8 cellular contexts compared by ENCODE assay signal in the genomic region with DNA sequence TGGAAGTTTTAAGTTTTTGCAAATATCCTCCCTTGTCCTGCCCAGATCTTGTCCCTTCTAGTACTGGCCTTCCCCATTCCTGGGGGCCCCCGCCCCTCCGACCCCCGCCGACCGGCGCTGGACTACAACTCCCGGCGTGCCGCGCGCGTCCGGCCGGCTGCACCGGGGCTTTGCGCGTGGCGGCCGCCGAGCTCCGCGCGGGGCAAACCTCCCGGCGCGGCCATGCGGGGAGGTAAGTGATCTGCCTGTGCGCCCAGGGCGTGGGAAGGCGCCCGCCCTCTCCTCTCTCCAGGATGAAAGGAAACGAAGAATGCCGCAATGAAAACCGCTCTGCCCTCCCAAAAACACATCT. TPM values are rescaled to one million over a fixed set of nuclear protein-coding genes. Genes with fewer than 3 reads are reported as not detected.
A peak's percentile ranks its signal among the peaks of the same experiment; 100 is the strongest.
DNase-seq lines count a peak whose midpoint lies in the region; ATAC-seq and TF ChIP-seq lines count a peak whose summit lies in the region.

No MANE protein-coding gene starts in this region.

- H3K27ac ChIP-seq in GM23248 (no peak overlapping the region), KOPT-K1 (ENCODE audit: low read depth, low read length, poor library complexity, severe bottlenecking) (peak overlapping the region; percentile 97)

- no peaks in the 10 kb centered on the region for H3K79me2 ChIP-seq in GM23248 (ENCODE audit: insufficient read depth)

- POLR2A ChIA-PET in WTC11 (lab: Charles Lee): interaction anchor here (0.6 kb wide), 1 partner anchor 1473 kb away, joined by 6 read pairs; no protein-coding TSS in a partner anchor

- CTCF ChIA-PET in WTC11 (lab: Charles Lee): no interaction called here

- no peaks in the 10 kb centered on the region for H4K20me1 ChIP-seq in GM23248 (ENCODE audit: insufficient read depth)

- H3K4me3 ChIP-seq in GM23248: peak overlapping the region; percentile 89

- H3K27ac Mint-ChIP-seq in WTC11: no peak overlapping the region
- no peak overlapping the region for H3K27ac Mint-ChIP-seq in central memory CD8-positive, alpha-beta T cell (ENCODE audit: low read depth)

- peak; percentile 43 to 57 (median 51) for DNase-seq in NCI-H1417 (lab: John Stamatoyannopoulos, UW)
- DNase-seq in NCI-H1417 treated with DMSO at 0.1 percent for 48 hours (lab: John Stamatoyannopoulos, UW): no peak
- DNase-seq in GM23248: peak; percentile 69
- peak; percentile 55 for DNase-seq in WTC11 (ENCODE audit: low spot score)
- DNase-seq in central memory CD8-positive, alpha-beta T cell (ENCODE audit: low spot score in 2 of 2): peak in 1 of 2 donors; percentile 29
- peak; percentile 69 for DNase-seq in islet precursor cell
- DNase-seq in stimulated activated CD4-positive, alpha-beta T cell treated with anti-CD3 and anti-CD28 coated beads, Interleukin-15, amount 100 ng/mL, for 24 hours: peak; percentile 68

- H3K36me3 Mint-ChIP-seq in WTC11: peaks cover 7% of the 10 kb centered on the region
- peaks cover 1% of the 10 kb centered on the region for H3K36me3 Mint-ChIP-seq in central memory CD8-positive, alpha-beta T cell (ENCODE audit: insufficient read depth)

- H3K36me3 ChIP-seq in GM23248 (ENCODE audit: low read depth) (no peaks in the 10 kb centered on the region), KOPT-K1 (ENCODE audit: insufficient read depth, low read length) (no peaks in the 10 kb centered on the region)

- no peak for TF ChIP-seq CTCF in WTC11 (IDR thresholded peaks at IDR 0.05)

- H2AFZ ChIP-seq in GM23248: peak overlapping the region; percentile 97

- H3K9me2 ChIP-seq in GM23248 (ENCODE audit: insufficient read depth): no peaks in the 10 kb centered on the region

- H3K9me3 ChIP-seq in GM23248 (ENCODE audit: low read depth) (no peaks in the 10 kb centered on the region), KOPT-K1 (ENCODE audit: insufficient read depth, low read length, poor library complexity, severe bottlenecking) (peaks cover 16% of the 10 kb centered on the region)

- H3K27me3 ChIP-seq in GM23248 (replicated peaks; ENCODE audit: insufficient read depth): no peaks in the 10 kb centered on the region

- no peaks in the 10 kb centered on the region; the same call in none of the 2 replicates for H3K27me3 Mint-ChIP-seq in WTC11 (ENCODE audit: low read depth)
- peaks cover 60% of the 10 kb centered on the region for H3K27me3 Mint-ChIP-seq in central memory CD8-positive, alpha-beta T cell

- WGBS in GM23248 (ENCODE audit: low coverage in 1 of 2, low lambda C conversion rate in 2 of 2, missing lambda C conversion rate in 2 of 2), 2 experiments: 1% methylated on average over 28 to 34 of the region's 34 CpGs

- peaks cover 34% of the 10 kb centered on the region for H3K4me1 ChIP-seq in GM23248 (ENCODE audit: insufficient read depth)

- H3K9ac ChIP-seq in GM23248: peak overlapping the region; percentile 77

- peaks cover 44% of the 10 kb centered on the region for H3K4me1 Mint-ChIP-seq in WTC11
- H3K4me1 Mint-ChIP-seq in central memory CD8-positive, alpha-beta T cell: peaks cover 22% of the 10 kb centered on the region

- H3K4me2 ChIP-seq in GM23248 (ENCODE audit: unreplicated experiment): peak overlapping the region; percentile 64

- peak overlapping the region; percentile 95 for H3K4me3 Mint-ChIP-seq in WTC11
- peak overlapping the region; percentile 76 for H3K4me3 Mint-ChIP-seq in central memory CD8-positive, alpha-beta T cell

- H3F3A ChIP-seq in GM23248 (ENCODE audit: insufficient read depth): peaks cover 26% of the 10 kb centered on the region; the same call in 1 of the 2 replicates

- peak; percentile 55 for ATAC-seq in WTC11
- peak; percentile 67 for ATAC-seq in central memory CD8-positive, alpha-beta T cell (replicated peaks; ENCODE audit: extremely low read depth, poor library complexity, severe bottlenecking)

- H3K9me3 Mint-ChIP-seq in WTC11: peaks cover 20% of the 10 kb centered on the region
- H3K9me3 Mint-ChIP-seq in central memory CD8-positive, alpha-beta T cell: no peaks in the 10 kb centered on the region

- in situ Hi-C loops in GM23248 (cut with MboI): no loop called here

TF ChIP-seq in WTC11, 78 proteins besides CTCF, POLR2A, EP300 and RAD21:
- TF ChIP-seq, protein P1, sequence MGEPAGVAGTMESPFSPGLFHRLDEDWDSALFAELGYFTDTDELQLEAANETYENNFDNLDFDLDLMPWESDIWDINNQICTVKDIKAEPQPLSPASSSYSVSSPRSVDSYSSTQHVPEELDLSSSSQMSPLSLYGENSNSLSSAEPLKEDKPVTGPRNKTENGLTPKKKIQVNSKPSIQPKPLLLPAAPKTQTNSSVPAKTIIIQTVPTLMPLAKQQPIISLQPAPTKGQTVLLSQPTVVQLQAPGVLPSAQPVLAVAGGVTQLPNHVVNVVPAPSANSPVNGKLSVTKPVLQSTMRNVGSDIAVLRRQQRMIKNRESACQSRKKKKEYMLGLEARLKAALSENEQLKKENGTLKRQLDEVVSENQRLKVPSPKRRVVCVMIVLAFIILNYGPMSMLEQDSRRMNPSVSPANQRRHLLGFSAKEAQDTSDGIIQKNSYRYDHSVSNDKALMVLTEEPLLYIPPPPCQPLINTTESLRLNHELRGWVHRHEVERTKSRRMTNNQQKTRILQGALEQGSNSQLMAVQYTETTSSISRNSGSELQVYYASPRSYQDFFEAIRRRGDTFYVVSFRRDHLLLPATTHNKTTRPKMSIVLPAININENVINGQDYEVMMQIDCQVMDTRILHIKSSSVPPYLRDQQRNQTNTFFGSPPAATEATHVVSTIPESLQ (CRISPR knock-in tag; IDR thresholded peaks at IDR 0.05): no peak
- no peak for TF ChIP-seq ZBTB21 (CRISPR knock-in tag; IDR thresholded peaks at IDR 0.05; ENCODE audit: borderline replicate concordance)
- TF ChIP-seq, protein P2, sequence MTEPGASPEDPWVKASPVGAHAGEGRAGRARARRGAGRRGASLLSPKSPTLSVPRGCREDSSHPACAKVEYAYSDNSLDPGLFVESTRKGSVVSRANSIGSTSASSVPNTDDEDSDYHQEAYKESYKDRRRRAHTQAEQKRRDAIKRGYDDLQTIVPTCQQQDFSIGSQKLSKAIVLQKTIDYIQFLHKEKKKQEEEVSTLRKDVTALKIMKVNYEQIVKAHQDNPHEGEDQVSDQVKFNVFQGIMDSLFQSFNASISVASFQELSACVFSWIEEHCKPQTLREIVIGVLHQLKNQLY (CRISPR knock-in tag; IDR thresholded peaks at IDR 0.05): no peak
- TF ChIP-seq FOXJ3 (CRISPR knock-in tag; IDR thresholded peaks at IDR 0.05; ENCODE audit: borderline replicate concordance): no peak
- TF ChIP-seq, protein P3, sequence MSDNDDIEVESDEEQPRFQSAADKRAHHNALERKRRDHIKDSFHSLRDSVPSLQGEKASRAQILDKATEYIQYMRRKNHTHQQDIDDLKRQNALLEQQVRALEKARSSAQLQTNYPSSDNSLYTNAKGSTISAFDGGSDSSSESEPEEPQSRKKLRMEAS (CRISPR knock-in tag; IDR thresholded peaks at IDR 0.05): 0 out of 2 replicates have a peak, but pooled peaks have one; percentile 32
- TF ChIP-seq, protein P4, sequence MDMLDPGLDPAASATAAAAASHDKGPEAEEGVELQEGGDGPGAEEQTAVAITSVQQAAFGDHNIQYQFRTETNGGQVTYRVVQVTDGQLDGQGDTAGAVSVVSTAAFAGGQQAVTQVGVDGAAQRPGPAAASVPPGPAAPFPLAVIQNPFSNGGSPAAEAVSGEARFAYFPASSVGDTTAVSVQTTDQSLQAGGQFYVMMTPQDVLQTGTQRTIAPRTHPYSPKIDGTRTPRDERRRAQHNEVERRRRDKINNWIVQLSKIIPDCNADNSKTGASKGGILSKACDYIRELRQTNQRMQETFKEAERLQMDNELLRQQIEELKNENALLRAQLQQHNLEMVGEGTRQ (CRISPR knock-in tag; IDR thresholded peaks at IDR 0.05): peak; percentile 7; the same call in 1 of the 2 replicates
- no peak for TF ChIP-seq NR1H2 (CRISPR knock-in tag; IDR thresholded peaks at IDR 0.05)
- TF ChIP-seq OVOL2 (CRISPR knock-in tag; IDR thresholded peaks at IDR 0.05; ENCODE audit: borderline replicate concordance): no peak
- TF ChIP-seq SP1 (CRISPR knock-in tag; conservative IDR thresholded peaks at IDR 0.05): peak; percentile 41; the same call in 1 of the 2 replicates

RNA-seq across cellular contexts. Expression of a gene that starts 3.2 kb away (rescaled TPM):
- total RNA-seq in GM23248 (2014; rRNA removed; shearing (Covaris generic)): 0.51 and 0.65 TPM in 2 replicates
- 0.71 and 0.78 TPM in 2 replicates for polyA plus RNA-seq in GM23248 (2016; fragmentation: Nextera tagmentation; extraction: Ambion mirVana)
- 1.8 to 2.9 TPM (median 2.3 TPM) in 3 replicates for total RNA-seq in WTC11 (2021)
